10 cellular contexts compared by ENCODE assay signal in the genomic region with DNA sequence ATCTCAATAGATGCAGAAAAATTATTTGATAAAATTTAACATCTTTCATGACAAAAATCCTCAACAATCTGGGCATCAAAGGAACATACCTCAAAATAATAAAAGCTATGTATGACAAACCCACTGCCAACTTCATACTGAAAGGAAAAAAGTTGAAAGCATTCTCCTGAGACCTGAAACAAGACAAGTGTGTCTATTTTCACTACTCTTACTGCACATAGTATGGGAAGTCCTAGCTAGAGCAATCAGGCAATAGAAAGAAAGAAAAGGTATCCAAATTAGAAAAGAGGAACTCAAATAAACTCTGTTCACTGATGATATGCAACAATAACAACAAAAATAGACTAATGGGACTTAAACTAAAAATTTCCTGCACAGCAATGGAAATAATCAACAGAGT.
"Had no signal": no experiment of that assay in that cellular context is flagged by ENCODE, and none has a peak within 500 bp of the region (broad histone marks: within the 10 kb centered on the region; RNA-seq: fewer than 3 reads in every experiment).

No MANE protein-coding gene starts in this region.

- ATAC-seq: GM23338, HepG2 had no signal

- H3K27ac ChIP-seq: HL-60, KMS-11 had no signal

- DNase-seq: H9, HCEC 1CT, Karpas-422, KBM-7 had no signal

- FAIRE-seq: H1, H54, HepG2 had no signal

- H2AFZ ChIP-seq: GM23338 had no signal

- H3K4me2 ChIP-seq: GM23338, KMS-11 had no signal

- H3K4me3 ChIP-seq: GM23338 had no signal

- H3K9ac ChIP-seq: KMS-11 had no signal
